Comparison of ENCODE assay signal across 8 cellular contexts in genomic region chr12:48865141-48865440, GRCh38. TPM values are rescaled to one million over a fixed set of nuclear protein-coding genes. Genes with fewer than 3 reads are reported as not detected.
DNase-seq lines count a peak whose midpoint lies in the region; ATAC-seq and TF ChIP-seq lines count a peak whose summit lies in the region.

No MANE protein-coding gene starts in this region.

- peak overlapping the region; percentile 93 for H3K4me3 Mint-ChIP-seq in CD8-positive, alpha-beta T cell
- peak overlapping the region; percentile 90 to 93 (median 92) for H3K4me3 Mint-ChIP-seq in nephron

- H2AFZ ChIP-seq in KMS-11 (ENCODE audit: low read depth), result peak overlapping the region; percentile 76

- ATAC-seq in CD8-positive, alpha-beta T cell, result no peak
- no peak for ATAC-seq in HG03432 (IDR thresholded peaks at IDR 0.05; ENCODE audit: unreplicated experiment)

- no peak for TF ChIP-seq CTCF in CD8-positive, alpha-beta T cell (IDR thresholded peaks at IDR 0.05)
- TF ChIP-seq CTCF in KMS-11 (conservative IDR thresholded peaks at IDR 0.05; ENCODE audit: low read depth, low read length), result no peak
- no peak for TF ChIP-seq CTCF in coronary artery (IDR thresholded peaks at IDR 0.05)
- no peak for TF ChIP-seq CTCF in nephron (IDR thresholded peaks at IDR 0.05; ENCODE audit: unreplicated experiment in 3 of 3)

- no peaks in the 10 kb centered on the region for H3K9me3 Mint-ChIP-seq in CD8-positive, alpha-beta T cell
- no peaks in the 10 kb centered on the region for H3K9me3 Mint-ChIP-seq in nephron

- H3K4me1 ChIP-seq in CD8-positive, alpha-beta T cell (ENCODE audit: insufficient read depth, low read length), result peaks cover 15% of the 10 kb centered on the region
- peaks cover 18% of the 10 kb centered on the region for H3K4me1 ChIP-seq in KMS-11 (ENCODE audit: low read depth, poor library complexity, severe bottlenecking)

- peaks cover 27% of the 10 kb centered on the region for H3K4me1 Mint-ChIP-seq in CD8-positive, alpha-beta T cell (ENCODE audit: low read depth)
- peaks cover 48% of the 10 kb centered on the region for H3K4me1 Mint-ChIP-seq in nephron

- H3K9ac ChIP-seq in KMS-11, result peak overlapping the region; percentile 60

- peaks cover 8% of the 10 kb centered on the region; the same call in 1 of the 2 replicates for H3K79me2 ChIP-seq in KMS-11 (ENCODE audit: insufficient read depth, low read depth)

- peak overlapping the region; percentile 84 for H3K27ac Mint-ChIP-seq in CD8-positive, alpha-beta T cell
- no peak overlapping the region for H3K27ac Mint-ChIP-seq in nephron

- peak overlapping the region; percentile 64 for H3K4me2 ChIP-seq in KMS-11

- peaks cover 7% of the 10 kb centered on the region for H3K27me3 ChIP-seq in CD8-positive, alpha-beta T cell (ENCODE audit: insufficient read depth, low read length)
- no peaks in the 10 kb centered on the region for H3K27me3 ChIP-seq in KMS-11 (ENCODE audit: insufficient read depth, low read depth)

- intact Hi-C loops in CD8-positive, alpha-beta T cell (cut with DNase I, micrococcal nuclease), result loop anchor here (1.0 to 2.0 kb wide), 4 partner anchors 12 to 92 kb away; partner anchors contain the start of genes ARF3 (in 1 of the 2), DDX23 (in 1 of the 2) and FKBP11 (in 1 of the 2)

- peak in 2 of 7 experiments; percentile 15 to 33 for DNase-seq in CD8-positive, alpha-beta T cell
- DNase-seq in coronary artery (ENCODE audit: low spot score) (no peak), NCI-H526 treated with DMSO at 0.1 percent for 48 hours (lab: John Stamatoyannopoulos, UW) (no peak), NCI-H345 (lab: John Stamatoyannopoulos, UW) (no peak)
- no peak for DNase-seq in stimulated activated CD4-positive, alpha-beta T cell treated with anti-CD3 and anti-CD28 coated beads, Interleukin-4, amount 100 ng/mL, for 24 hours

- POLR2A ChIA-PET in CD8-positive, alpha-beta T cell (lab: Charles Lee), result interaction anchor here (1.0 to 4.0 kb wide), 8 partner anchors 12 to 183 kb away, joined by 3 to 36 read pairs (median 4); partner anchors contain the start of genes ARF3, DDX23, FKBP11 and KANSL2

- H3K4me3 ChIP-seq in CD8-positive, alpha-beta T cell (ENCODE audit: low read depth, low read length), result peak overlapping the region; percentile 56
- H3K4me3 ChIP-seq in KMS-11 (IDR thresholded peaks at IDR 0.05; ENCODE audit: insufficient read depth, low read depth, low read length) (peak overlapping the region; percentile 57), coronary artery (peak overlapping the region; percentile 82)

- no peaks in the 10 kb centered on the region for H3K9me3 ChIP-seq in CD8-positive, alpha-beta T cell (ENCODE audit: low read length)

- peaks cover 1% of the 10 kb centered on the region for H3K36me3 Mint-ChIP-seq in CD8-positive, alpha-beta T cell
- peaks cover 13% of the 10 kb centered on the region for H3K36me3 Mint-ChIP-seq in nephron (ENCODE audit: low read depth)

- H3K27me3 Mint-ChIP-seq in CD8-positive, alpha-beta T cell (ENCODE audit: low read depth), result peaks cover 31% of the 10 kb centered on the region
- H3K27me3 Mint-ChIP-seq in nephron (ENCODE audit: low read depth), result peaks cover 31% of the 10 kb centered on the region

- no peak overlapping the region for H3K27ac ChIP-seq in CD8-positive, alpha-beta T cell (ENCODE audit: low read depth, low read length)
- H3K27ac ChIP-seq in KMS-11, result 0 out of 2 replicates have a peak overlapping the region, but pooled peaks have one; percentile 9
- no peak overlapping the region for H3K27ac ChIP-seq in coronary artery

- no peaks in the 10 kb centered on the region for H3K36me3 ChIP-seq in CD8-positive, alpha-beta T cell (ENCODE audit: insufficient read depth, low read length)
- no peaks in the 10 kb centered on the region for H3K36me3 ChIP-seq in KMS-11 (ENCODE audit: insufficient read depth)

- CTCF ChIA-PET in CD8-positive, alpha-beta T cell (lab: Charles Lee), result interaction anchor here (0.9 to 7.3 kb wide), 8 partner anchors 12 to 123 kb away, joined by 3 to 66 read pairs (median 4); partner anchors contain the start of gene DDX23

- H4K20me1 ChIP-seq in KMS-11 (ENCODE audit: insufficient read depth), result no peaks in the 10 kb centered on the region

RNA-seq across cellular contexts. Expression of gene RND1, which starts 0.6 kb away (rescaled TPM):
- 10 to 100 TPM; 11.9 to 12.9 TPM for total RNA-seq in CD8-positive, alpha-beta T cell

RNA-seq across cellular contexts. Expression of gene DDX23, which starts 13.1 kb away (rescaled TPM):
- total RNA-seq in CD8-positive, alpha-beta T cell, result 10 to 100 TPM; 70.6 to 76.4 TPM

RNA-seq across cellular contexts. Expression of gene CACNB3, which starts 46.8 kb away (rescaled TPM):
- total RNA-seq in CD8-positive, alpha-beta T cell, result 1 to 10 TPM; 3.2 to 4.2 TPM
